Comparison of ENCODE assay signal across 19 cellular contexts in genomic region chr18:2590303-2590702, GRCh38. TPM values are rescaled to one million over a fixed set of nuclear protein-coding genes. Genes with fewer than 3 reads are reported as not detected.
DNase-seq lines count a peak whose midpoint lies in the region; ATAC-seq and TF ChIP-seq lines count a peak whose summit lies in the region.
"Had no signal": no experiment of that assay in that cellular context is flagged by ENCODE, and none has a peak within 500 bp of the region (broad histone marks: within the 10 kb centered on the region; RNA-seq: fewer than 3 reads in every experiment).

No MANE protein-coding gene starts in this region.

- peaks cover 5% of the 10 kb centered on the region for H3K36me3 Mint-ChIP-seq in activated T-cell treated with anti-CD3 and anti-CD28 coated beads, Interleukin-2, amount 50 U/mL, for 4 hours (ENCODE audit: insufficient read depth)
- peaks cover 74% of the 10 kb centered on the region for H3K36me3 Mint-ChIP-seq in activated CD8-positive, alpha-beta T cell treated with anti-CD3 and anti-CD28 coated beads for 36 hours (ENCODE audit: low read depth)

- ATAC-seq in activated T-cell treated with anti-CD3 and anti-CD28 coated beads, Interleukin-2, amount 50 U/mL, for 4 hours: no peak
- no peak for ATAC-seq in activated CD8-positive, alpha-beta T cell treated with anti-CD3 and anti-CD28 coated beads for 36 hours
- ATAC-seq: Panc1, upper lobe of right lung had no signal

- no peak overlapping the region for H3K4me3 ChIP-seq in mucosa of stomach (ENCODE audit: low read length)
- H3K4me3 ChIP-seq in stomach smooth muscle (ENCODE audit: low read length in 2 of 2): peak overlapping the region; percentile 31 to 40
- H3K4me3 ChIP-seq: breast epithelium, neural progenitor cell, upper lobe of right lung had no signal

- H3K4me3 Mint-ChIP-seq in activated T-cell treated with anti-CD3 and anti-CD28 coated beads, Interleukin-2, amount 50 U/mL, for 4 hours: peak overlapping the region; percentile 45
- H3K4me3 Mint-ChIP-seq in activated CD8-positive, alpha-beta T cell treated with anti-CD3 and anti-CD28 coated beads for 36 hours: peak overlapping the region; percentile 38
- H3K4me3 Mint-ChIP-seq: neural progenitor cell had no signal

- DNase-seq in activated T-cell treated with anti-CD3 and anti-CD28 coated beads, Interleukin-2, amount 50 U/mL, for 4 hours: no peak
- DNase-seq in activated T-cell treated with anti-CD3 and anti-CD28 coated beads, Interleukin-2, amount 50 U/mL, for 48 hours: no peak
- DNase-seq in activated CD8-positive, alpha-beta T cell treated with anti-CD3 and anti-CD28 coated beads for 36 hours: no peak
- no peak for DNase-seq in stimulated activated CD4-positive, alpha-beta T cell treated with anti-CD3 and anti-CD28 coated beads, Interleukin-4, amount 100 ng/mL, for 4 hours
- no peak for DNase-seq in EL
- DNase-seq in DMS53 treated with DMSO at 0.1 percent for 48 hours (lab: John Stamatoyannopoulos, UW; ENCODE audit: unreplicated experiment): no peak
- DNase-seq: activated CD8-positive, alpha-beta memory T cell treated with anti-CD3 and anti-CD28 coated beads, Interleukin-2, amount 50 U/mL, for 48 hours; DMS79; head of caudate nucleus; NCI-H146; NCI-H524; small intestine; T1000; upper lobe of right lung had no signal

- H3K36me3 ChIP-seq in mucosa of stomach (ENCODE audit: control insufficient read depth, insufficient read depth, low read length): no peaks in the 10 kb centered on the region
- no peaks in the 10 kb centered on the region for H3K36me3 ChIP-seq in stomach smooth muscle (ENCODE audit: control insufficient read depth in 2 of 2, insufficient read depth in 2 of 2, low read length in 2 of 2)
- H3K36me3 ChIP-seq: breast epithelium, upper lobe of right lung had no signal

- intact Hi-C loops in activated CD8-positive, alpha-beta T cell treated with anti-CD3 and anti-CD28 coated beads for 36 hours (cut with micrococcal nuclease): no loop called here

- no peak overlapping the region for H3K27ac ChIP-seq in stomach smooth muscle (ENCODE audit: low read length)
- H3K27ac ChIP-seq: breast epithelium, neural progenitor cell, upper lobe of right lung had no signal

- CTCF ChIA-PET in activated CD8-positive, alpha-beta T cell treated with anti-CD3 and anti-CD28 coated beads for 36 hours (lab: Charles Lee): interaction anchor here (1.3 to 4.2 kb wide), 2 partner anchors 16 to 66 kb away, joined by 3 to 14 read pairs; no protein-coding TSS in a partner anchor

- H3K27ac Mint-ChIP-seq in activated CD8-positive, alpha-beta T cell treated with anti-CD3 and anti-CD28 coated beads for 36 hours: peak overlapping the region; percentile 92
- H3K27ac Mint-ChIP-seq: neural progenitor cell had no signal

- POLR2A ChIA-PET in activated CD8-positive, alpha-beta T cell treated with anti-CD3 and anti-CD28 coated beads for 36 hours (lab: Charles Lee): interaction anchor here (1.1 to 4.1 kb wide), 3 partner anchors 18 to 70 kb away, joined by 3 to 22 read pairs (median 21); partner anchors contain the start of genes METTL4, NDC80 and SMCHD1

- no peaks in the 10 kb centered on the region for H3K9me3 Mint-ChIP-seq in activated T-cell treated with anti-CD3 and anti-CD28 coated beads, Interleukin-2, amount 50 U/mL, for 4 hours
- H3K9me3 Mint-ChIP-seq in activated CD8-positive, alpha-beta T cell treated with anti-CD3 and anti-CD28 coated beads for 36 hours: peaks cover 2% of the 10 kb centered on the region
- H3K9me3 Mint-ChIP-seq: neural progenitor cell had no signal

- peaks cover 52% of the 10 kb centered on the region for H3K4me1 Mint-ChIP-seq in activated T-cell treated with anti-CD3 and anti-CD28 coated beads, Interleukin-2, amount 50 U/mL, for 4 hours (ENCODE audit: low read depth)
- peaks cover 62% of the 10 kb centered on the region for H3K4me1 Mint-ChIP-seq in activated CD8-positive, alpha-beta T cell treated with anti-CD3 and anti-CD28 coated beads for 36 hours (ENCODE audit: low read depth)
- H3K4me1 Mint-ChIP-seq: neural progenitor cell had no signal

- H3K9me3 ChIP-seq in mucosa of stomach (ENCODE audit: control insufficient read depth, low read length) (no peaks in the 10 kb centered on the region), stomach smooth muscle (ENCODE audit: control insufficient read depth in 2 of 2, low read length in 2 of 2) (no peaks in the 10 kb centered on the region)
- H3K9me3 ChIP-seq: breast epithelium, upper lobe of right lung had no signal

- H3K27me3 ChIP-seq in mucosa of stomach (ENCODE audit: control insufficient read depth, insufficient read depth, low read length) (no peaks in the 10 kb centered on the region), stomach smooth muscle (ENCODE audit: control insufficient read depth in 1 of 2, insufficient read depth in 2 of 2, low read length in 2 of 2) (no peaks in the 10 kb centered on the region)
- H3K27me3 ChIP-seq: breast epithelium, neural progenitor cell, upper lobe of right lung had no signal

- no peak for TF ChIP-seq CTCF in activated CD8-positive, alpha-beta T cell treated with anti-CD3 and anti-CD28 coated beads for 36 hours (IDR thresholded peaks at IDR 0.05)

- no peaks in the 10 kb centered on the region for H3K4me1 ChIP-seq in mucosa of stomach (ENCODE audit: control insufficient read depth, insufficient read depth, low read length)
- H3K4me1 ChIP-seq in stomach smooth muscle (ENCODE audit: control insufficient read depth, insufficient read depth, low read length): no peaks in the 10 kb centered on the region
- H3K4me1 ChIP-seq: breast epithelium, neural progenitor cell, upper lobe of right lung had no signal

- H3K27me3 Mint-ChIP-seq in activated T-cell treated with anti-CD3 and anti-CD28 coated beads, Interleukin-2, amount 50 U/mL, for 4 hours (ENCODE audit: low read depth): no peaks in the 10 kb centered on the region
- no peaks in the 10 kb centered on the region for H3K27me3 Mint-ChIP-seq in activated CD8-positive, alpha-beta T cell treated with anti-CD3 and anti-CD28 coated beads for 36 hours

- H3K9ac ChIP-seq in mucosa of stomach (ENCODE audit: low read length): peak overlapping the region; percentile 31
- H3K9ac ChIP-seq in stomach smooth muscle (ENCODE audit: low read length in 2 of 2): no peak overlapping the region
- H3K9ac ChIP-seq: neural progenitor cell had no signal

RNA-seq across cellular contexts. Expression of gene NDC80, which starts 18.9 kb away (rescaled TPM):
- 1 to 10 TPM; 7.4 to 8.2 (median 7.4) TPM for total RNA-seq in activated T-cell treated with anti-CD3 and anti-CD28 coated beads, Interleukin-2, amount 50 U/mL, for 4 hours
- total RNA-seq in activated CD8-positive, alpha-beta T cell treated with anti-CD3 and anti-CD28 coated beads for 36 hours: 10 to 100 TPM; 81.3 to 82.2 TPM

RNA-seq across cellular contexts. Expression of gene METTL4, which starts 19.0 kb away (rescaled TPM):
- 10 to 100 TPM; 14.0 to 17.5 (median 15.4) TPM for total RNA-seq in activated T-cell treated with anti-CD3 and anti-CD28 coated beads, Interleukin-2, amount 50 U/mL, for 4 hours
- 10 to 100 TPM; 18.9 to 20.5 TPM for total RNA-seq in activated CD8-positive, alpha-beta T cell treated with anti-CD3 and anti-CD28 coated beads for 36 hours

Comparison
In these comparisons a context has a peak if more than half of its experiments do, and no peak if none do; other contexts are left out.
1. RNA of gene NDC80, which starts 18.9 kb away (total RNA-seq): 81.3 to 82.2 TPM in activated CD8-positive, alpha-beta T cell treated with anti-CD3 and anti-CD28 coated beads for 36 hours; 7.4 to 8.2 TPM in activated T-cell treated with anti-CD3 and anti-CD28 coated beads, Interleukin-2, amount 50 U/mL, for 4 hours; every median in the first group is over 4 times any median in the second.